Comparison of ENCODE assay signal across 2 cellular contexts in genomic region chr9:111599092-111599947, GRCh38.
TF ChIP-seq lines count a peak whose summit lies in the region.

TSS of gene PTGR1 (minus strand) at chr9:111599647. CDS start at chr9:111597422, 2,225 bp downstream.

TF ChIP-seq in HEK293, 187 proteins besides CTCF, POLR2A, EP300 and RAD21 (continued from another document):
- TF ChIP-seq ZNF18 (tag by site-specific recombination; IDR thresholded peaks at IDR 0.05) (no peak), ZNF366 (tag by site-specific recombination; conservative IDR thresholded peaks at IDR 0.05) (peak; percentile 25; the same call in 1 of the 2 replicates), ZBTB26 (tag by site-specific recombination; optimal IDR thresholded peaks at IDR 0.05) (peak; percentile 39), ZNF341 (tag by site-specific recombination; IDR thresholded peaks at IDR 0.05; ENCODE audit: low read depth) (peak; percentile 60; the same call in 1 of the 2 replicates), ZFHX2 (tag by site-specific recombination; conservative IDR thresholded peaks at IDR 0.05) (peak; percentile 63), ZFP69B (tag by site-specific recombination; IDR thresholded peaks at IDR 0.05) (no peak), ZNF747 (tag by site-specific recombination; IDR thresholded peaks at IDR 0.05) (no peak), ZNF76 (tag by site-specific recombination; IDR thresholded peaks at IDR 0.05; ENCODE audit: borderline replicate concordance, low read depth) (peak; percentile 74), ZNF398 (tag by site-specific recombination; IDR thresholded peaks at IDR 0.05) (peak; percentile 18; the same call in 1 of the 2 replicates), ZNF211 (tag by site-specific recombination; IDR thresholded peaks at IDR 0.05; ENCODE audit: low read depth) (no peak), ZNF404 (tag by site-specific recombination; IDR thresholded peaks at IDR 0.05) (no peak), ZNF335 (tag by site-specific recombination; conservative IDR thresholded peaks at IDR 0.05) (peak; percentile 82), SP2 (tag by site-specific recombination; IDR thresholded peaks at IDR 0.05) (peak; percentile 73)
TF ChIP-seq in HEK293: peak in this region for 12.

TF ChIP-seq in PFSK-1, 5 proteins besides CTCF, POLR2A, EP300 and RAD21 (continued from another document):
- no peak for TF ChIP-seq REST (IDR thresholded peaks at IDR 0.05; ENCODE audit: insufficient read depth in 1 of 2, low read depth in 2 of 2, low read length in 2 of 2)
